8 cellular contexts compared by ENCODE assay signal in genomic region chr16:35590913-35591312, GRCh38.
DNase-seq lines count a peak whose midpoint lies in the region; ATAC-seq and TF ChIP-seq lines count a peak whose summit lies in the region.
"Not testable (repeated sequence)": the region's sequence is repeated elsewhere in the genome, so short reads cannot be mapped to it uniquely, and the experiment has no call there.

No MANE protein-coding gene starts in this region.

- not testable (repeated sequence) for H3K4me3 ChIP-seq in Karpas-422 (ENCODE audit: low read length); WERI-Rb-1 (ENCODE audit: low read depth, low read length); heart left ventricle

- not testable (repeated sequence) for H2AFZ ChIP-seq in Karpas-422 (ENCODE audit: low read length)

- peak; percentile 75 for DNase-seq in DMS 273 (lab: John Stamatoyannopoulos, UW; ENCODE audit: unreplicated experiment)
- peak; percentile 18 for DNase-seq in H4 (ENCODE audit: low spot score)
- DNase-seq in Karpas-422: peak; percentile 49
- peak; percentile 50 for DNase-seq in NCI-H2171 treated with DMSO at 0.1 percent for 48 hours (lab: John Stamatoyannopoulos, UW)
- peak; percentile 27 for DNase-seq in OCI-M1 (lab: John Stamatoyannopoulos, UW)
- DNase-seq in WERI-Rb-1: peak; percentile 57
- DNase-seq in heart left ventricle: peak in 1 of 5 donors; percentile 32
- not testable (repeated sequence) for DNase-seq in type B pancreatic cell (ENCODE audit: extremely low spot score, unreplicated experiment)

- not testable (repeated sequence) for H3K4me3 Mint-ChIP-seq in type B pancreatic cell

- not testable (repeated sequence) for H3K9me3 Mint-ChIP-seq in type B pancreatic cell

- H3K9me2 ChIP-seq in Karpas-422 (replicated peaks; ENCODE audit: insufficient read depth, low read length): not testable (repeated sequence)

- H3K4me1 ChIP-seq in Karpas-422 (ENCODE audit: low read length); heart left ventricle: not testable (repeated sequence)

- not testable (repeated sequence) for H3K36me3 ChIP-seq in Karpas-422 (ENCODE audit: insufficient read depth, low read length); WERI-Rb-1; heart left ventricle

- not testable (repeated sequence) for H4K20me1 ChIP-seq in Karpas-422 (ENCODE audit: insufficient read depth, low read depth, low read length)

- not testable (repeated sequence) for H3K4me2 ChIP-seq in Karpas-422 (ENCODE audit: low read depth, low read length, poor library complexity, severe bottlenecking)

- not testable (repeated sequence) for H3K27ac Mint-ChIP-seq in type B pancreatic cell

- not testable (repeated sequence) for TF ChIP-seq POLR2A in heart left ventricle (IDR thresholded peaks at IDR 0.05)

- not testable (repeated sequence) for H3K27me3 ChIP-seq in Karpas-422 (ENCODE audit: low read length); WERI-Rb-1 (ENCODE audit: insufficient read depth, low read depth, severe bottlenecking); heart left ventricle

- not testable (repeated sequence) for H3K79me2 ChIP-seq in Karpas-422 (ENCODE audit: low read length)

- TF ChIP-seq CTCF in WERI-Rb-1 (IDR thresholded peaks at IDR 0.05; ENCODE audit: low read depth, low read length) (peak; percentile 67), heart left ventricle (IDR thresholded peaks at IDR 0.05) (peak in 8 of 12 donors; percentile 15 to 50 (median 40)), type B pancreatic cell (conservative IDR thresholded peaks at IDR 0.05) (peak; percentile 18)

- H3K4me1 Mint-ChIP-seq in type B pancreatic cell (ENCODE audit: unreplicated experiment): not testable (repeated sequence)

- WGBS in heart left ventricle, 4 donors: 47 to 67% (median 62%) methylated on average over 7 of the region's 7 CpGs

- not testable (repeated sequence) for H3K27ac ChIP-seq in Karpas-422 (ENCODE audit: low read length); WERI-Rb-1; heart left ventricle

- ATAC-seq in heart left ventricle: not testable (repeated sequence)

- not testable (repeated sequence) for H3K36me3 Mint-ChIP-seq in type B pancreatic cell

- intact Hi-C loops in heart left ventricle (cut with DNase I): loop anchor here in 1 of 10 donors (10.0 kb wide), 1 partner anchor 54 kb away; no protein-coding TSS in a partner anchor

- not testable (repeated sequence) for H3K27me3 Mint-ChIP-seq in type B pancreatic cell

- H3K9me3 ChIP-seq in Karpas-422 (ENCODE audit: low read length): peaks cover 26% of the 10 kb centered on the region
- H3K9me3 ChIP-seq in WERI-Rb-1 (ENCODE audit: severe bottlenecking); heart left ventricle: not testable (repeated sequence)

- H3K9ac ChIP-seq in Karpas-422 (ENCODE audit: low read length): not testable (repeated sequence)
